14 cellular contexts compared by ENCODE assay signal in the genomic region with DNA sequence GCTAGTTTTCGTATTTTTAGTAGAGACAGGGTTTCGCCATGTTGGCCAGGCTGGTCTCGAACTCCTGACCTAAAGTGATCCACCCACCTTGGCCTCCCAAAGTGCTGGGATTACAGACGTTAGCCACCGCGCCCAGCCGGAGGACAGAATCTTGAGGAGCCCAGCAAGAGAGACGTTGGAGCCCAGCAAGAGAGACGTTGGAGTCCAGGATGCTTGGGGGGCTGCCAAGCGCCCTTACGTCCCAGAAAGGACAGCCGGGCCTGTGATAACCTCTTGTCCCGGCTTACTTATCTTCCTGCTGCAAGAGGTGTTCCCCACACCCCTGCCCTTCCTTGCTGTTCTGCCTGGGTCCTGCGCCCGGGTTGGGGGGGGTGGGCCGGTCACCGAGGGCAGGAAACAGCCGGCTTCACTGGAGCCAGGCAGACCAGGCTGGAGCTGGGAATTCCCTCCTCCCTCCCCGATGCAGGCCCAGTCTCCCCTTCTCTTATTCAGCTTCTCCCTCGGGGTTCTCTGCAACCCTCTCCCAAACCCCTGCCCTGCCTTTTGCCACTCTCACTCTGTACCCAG. TPM values are rescaled to one million over a fixed set of nuclear protein-coding genes. Genes with fewer than 3 reads are reported as not detected.
DNase-seq lines count a peak whose midpoint lies in the region; ATAC-seq, FAIRE-seq and TF ChIP-seq lines count a peak whose summit lies in the region.
"Had no signal": no experiment of that assay in that cellular context is flagged by ENCODE, and none has a peak within 500 bp of the region (broad histone marks: within the 10 kb centered on the region; RNA-seq: fewer than 3 reads in every experiment).

No MANE protein-coding gene starts in this region.

- H2AFZ ChIP-seq in SK-N-SH (ENCODE audit: low read depth) (no peak overlapping the region), HepG2 (ENCODE audit: low read length) (no peak overlapping the region)

- H3K27ac ChIP-seq in SK-N-SH (ENCODE audit: low read depth in 2 of 2, low read length in 1 of 2) (no peak overlapping the region), HepG2 (ENCODE audit: extremely low read length, insufficient read depth, low read length) (no peak overlapping the region), uterus (peak overlapping the region; percentile 92 to 96), SJCRH30 (no peak overlapping the region)
- H3K27ac ChIP-seq: 22Rv1, suprapubic skin had no signal

- no TSS peak for BruUV-seq in HepG2 (replicated peaks; lab: Mats Ljungman, UMichigan)

- POLR2A ChIA-PET in SK-N-SH (lab: Yijun Ruan, JAX) = interaction anchor here (0.6 to 1.8 kb wide), 4 partner anchors 63 to 243 kb away, joined by 3 to 8 read pairs (median 4); a partner anchor contains a TSS
- POLR2A ChIA-PET in HepG2 (lab: Yijun Ruan, JAX) = interaction anchor here (3.1 to 4.1 kb wide), 3 partner anchors 14 to 27 kb away, joined by 30 to 69 read pairs (median 38); a partner anchor contains a TSS

- H4K20me1 ChIP-seq in SK-N-SH (ENCODE audit: insufficient read depth) = peaks cover 19% of the 10 kb centered on the region
- H4K20me1 ChIP-seq in HepG2 (ENCODE audit: insufficient read depth, low read length) = peaks cover 13% of the 10 kb centered on the region; the same call in 1 of the 2 replicates

- no peak for ATAC-seq in SK-N-SH treated with all-trans-retinoic acid at 6 μM for 48 hours
- ATAC-seq in HepG2 = no peak
- ATAC-seq: activated CD4-positive, alpha-beta T cell treated with anti-CD3 and anti-CD28 coated beads for 36 hours had no signal

- H3K36me3 ChIP-seq in SK-N-SH (replicated peaks in 1 of 2; ENCODE audit: control insufficient read depth in 1 of 2, insufficient read depth in 2 of 2, low read length in 1 of 2) (no peaks in the 10 kb centered on the region), HepG2 (replicated peaks in 1 of 2; ENCODE audit: control insufficient read depth in 1 of 2, insufficient read depth in 2 of 2, low read length in 2 of 2) (no peaks in the 10 kb centered on the region; a peak in 1 of 5 replicates), uterus (no peaks in the 10 kb centered on the region), SJCRH30 (no peaks in the 10 kb centered on the region; the same call in 1 of the 2 replicates)
- H3K36me3 ChIP-seq: suprapubic skin had no signal

- in situ Hi-C loops in HepG2 (cut with HindIII; ENCODE audit: extremely low pct_ligation_motif_present, low pct_unique_long_range_greater_than_20kb) = no loop called here

- no peaks in the 10 kb centered on the region for H3K9me3 ChIP-seq in SK-N-SH
- no peaks in the 10 kb centered on the region for H3K9me3 ChIP-seq in HepG2 (ENCODE audit: low read length)
- H3K9me3 ChIP-seq in uterus = no peaks in the 10 kb centered on the region
- H3K9me3 ChIP-seq in SJCRH30 (replicated peaks) = no peaks in the 10 kb centered on the region
- H3K9me3 ChIP-seq: suprapubic skin had no signal

- no peak for TF ChIP-seq EP300 in SK-N-SH (IDR thresholded peaks at IDR 0.05; ENCODE audit: borderline replicate concordance in 1 of 2, low read depth in 1 of 2, low read length in 1 of 2)
- no peak for TF ChIP-seq EP300 in HepG2 (IDR thresholded peaks at IDR 0.05; ENCODE audit: low read depth in 2 of 2, low read length in 2 of 2)
- TF ChIP-seq EP300 in HepG2 (CRISPR knock-in tag; IDR thresholded peaks at IDR 0.05; ENCODE audit: borderline replicate concordance) = no peak

- CTCF ChIA-PET in SK-N-SH (lab: Yijun Ruan, JAX) = interaction anchor here (1.3 to 17.1 kb wide), 8 partner anchors 13 to 128 kb away, joined by 3 to 220 read pairs (median 12); a partner anchor contains a TSS
- CTCF ChIA-PET in HepG2 (lab: Yijun Ruan, JAX; ENCODE audit: low intra/inter-chr PET ratio, low total read pairs) = no interaction called here

- intact Hi-C loops in HepG2 (cut with micrococcal nuclease; ENCODE audit: unreplicated experiment) (no loop called here), uterus (cut with DNase I; ENCODE audit: low total_unique reads) (no loop called here)

- 85% methylated on average over 19 of the region's 20 CpGs for WGBS in SK-N-SH (ENCODE audit: low lambda C conversion rate)
- 72% methylated on average over 20 of the region's 20 CpGs for WGBS in HepG2 (ENCODE audit: low lambda C conversion rate)

- H3F3A ChIP-seq in SK-N-SH (replicated peaks; ENCODE audit: insufficient read depth) = peaks cover 5% of the 10 kb centered on the region

- TF ChIP-seq POLR2A in HepG2 (IDR thresholded peaks at IDR 0.05; ENCODE audit: insufficient read depth in 1 of 2, low read depth in 2 of 2, low read length in 2 of 2) = no peak
- no peak for TF ChIP-seq POLR2A in uterus (IDR thresholded peaks at IDR 0.05)

- H3K27me3 ChIP-seq in SK-N-SH (ENCODE audit: insufficient read depth) (no peaks in the 10 kb centered on the region), HepG2 (ENCODE audit: control insufficient read depth in 1 of 2, insufficient read depth in 2 of 2, low read length in 2 of 2) (no peaks in the 10 kb centered on the region; a peak in 2 of 5 replicates), uterus (no peaks in the 10 kb centered on the region), SJCRH30 (no peaks in the 10 kb centered on the region; the same call in 1 of the 2 replicates)

- DNase-seq in SK-N-SH (peak; percentile 36), HepG2 (ENCODE audit: low spot score) (no peak), uterus (peak; percentile 44 to 75), SJCRH30 (no peak), HCEC 1CT (no peak)
- DNase-seq: activated CD4-positive, alpha-beta T cell treated with anti-CD3 and anti-CD28 coated beads for 36 hours; activated naive CD8-positive, alpha-beta T cell treated with anti-CD3 and anti-CD28 coated beads, Interleukin-2, amount 10 ng/mL, durations not matched to agents 7 days and 5 days; NCI-H187 had no signal

- H3K9me2 ChIP-seq in SK-N-SH = no peaks in the 10 kb centered on the region

- H3K4me3 ChIP-seq in SK-N-SH (ENCODE audit: low read depth in 2 of 2, low read length in 1 of 2) = no peak overlapping the region
- peak overlapping the region in 1 of 3 experiments; percentile 87; a peak in 1 of 6 replicates for H3K4me3 ChIP-seq in HepG2 (replicated peaks in 1 of 3; ENCODE audit: insufficient read depth in 1 of 3, low read depth in 2 of 3, low read length in 3 of 3)
- H3K4me3 ChIP-seq in uterus = no peak overlapping the region
- no peak overlapping the region for H3K4me3 ChIP-seq in SJCRH30
- H3K4me3 ChIP-seq: suprapubic skin had no signal

- H3K9ac ChIP-seq in SK-N-SH (no peak overlapping the region), HepG2 (ENCODE audit: insufficient read depth, low read depth, low read length) (peak overlapping the region; percentile 22; the same call in 1 of the 2 replicates)

- H3K4me1 ChIP-seq in SK-N-SH (ENCODE audit: control insufficient read depth in 1 of 2, insufficient read depth in 2 of 2, low read depth in 1 of 2, low read length in 1 of 2) (peaks cover 6 to 22% of the 10 kb centered on the region in 2 experiments; a peak in 2 of 4 replicates), HepG2 (ENCODE audit: insufficient read depth, low read length) (peaks cover 76% of the 10 kb centered on the region), uterus (no peaks in the 10 kb centered on the region), SJCRH30 (0 out of 2 replicates have a peak, but pooled peaks cover 3% of the 10 kb centered on the region)

- H3K79me2 ChIP-seq in SK-N-SH (ENCODE audit: insufficient read depth) = peaks cover 28% of the 10 kb centered on the region
- H3K79me2 ChIP-seq in HepG2 (ENCODE audit: insufficient read depth, low read length) = peaks cover 30% of the 10 kb centered on the region

- TF ChIP-seq CTCF in SK-N-SH (IDR thresholded peaks at IDR 0.05) (no peak), HepG2 (CRISPR knock-in tag; IDR thresholded peaks at IDR 0.05) (no peak), uterus (IDR thresholded peaks at IDR 0.05) (no peak)

- H3K4me2 ChIP-seq in SK-N-SH = 0 out of 2 replicates have a peak overlapping the region, but pooled peaks have one; percentile 95
- H3K4me2 ChIP-seq in HepG2 (ENCODE audit: low read depth, low read length) = peak overlapping the region; percentile 75

- TF ChIP-seq RAD21 in SK-N-SH (IDR thresholded peaks at IDR 0.05; ENCODE audit: low read length) = no peak
- no peak for TF ChIP-seq RAD21 in HepG2 (CRISPR knock-in tag; IDR thresholded peaks at IDR 0.05)

- FAIRE-seq in HepG2 (lab: Jason Lieb, UNC) = no peak
- FAIRE-seq: endometrium, G401.6, RCC 7860 had no signal

RNA-seq across cellular contexts. Expression of a gene that starts 1.9 kb away (rescaled TPM):
- polyA plus RNA-seq in SK-N-SH (2012; rRNA removed) (51.1 and 64.4 TPM in 2 replicates), HepG2 (2011; rRNA removed) (61.4 and 68.6 TPM in 2 replicates)
- polyA plus RNA-seq in SK-N-SH (2012; cell fraction: cytosol; rRNA removed) = 41.3 and 47.7 TPM in 2 replicates
- 150 and 187 TPM in 2 replicates for polyA plus RNA-seq in SK-N-SH (2012; cell fraction: nucleus; rRNA removed)
- total RNA-seq in HepG2 (2016; rRNA removed; fragmentation: Illumina TruSeq; extraction: Trizol) (43.7 and 69.6 TPM in 2 replicates), uterus (100 to 1,000 TPM in 3 of 4 donors, 10 to 100 TPM in 1; 73.5 to 374 (median 163) TPM)
- 115 and 125 TPM in 2 replicates for total RNA-seq in HepG2 (2016; cell fraction: cytosol; rRNA removed; fragmentation: Illumina TruSeq; extraction: Trizol; ENCODE audit: low read depth)
- total RNA-seq in HepG2 (2016; cell fraction: insoluble cytoplasmic fraction; rRNA removed; fragmentation: Illumina TruSeq; extraction: Trizol) = 33.6 and 74.6 TPM in 2 replicates
- total RNA-seq in HepG2 (2016; cell fraction: membrane; rRNA removed; fragmentation: Illumina TruSeq; extraction: Trizol) = 93.1 and 103 TPM in 2 replicates
- total RNA-seq in HepG2 (2016; cell fraction: nucleus; rRNA removed; fragmentation: Illumina TruSeq; extraction: Trizol) = 48.0 and 55.0 TPM in 2 replicates
- 64.7 and 70.1 TPM in 2 replicates for polyA plus RNA-seq in HepG2 (2011; cell fraction: cytosol; rRNA removed)
- polyA plus RNA-seq in HepG2 (2011; cell fraction: nucleus; rRNA removed) = 67.4 and 70.1 TPM in 2 replicates
- polyA plus RNA-seq in HepG2 (2012) = 41.3 and 63.8 TPM in 2 replicates
- 21.4 and 23.9 TPM in 2 replicates for polyA plus RNA-seq in HepG2 (2016; cell fraction: cytosol; fragmentation: Illumina TruSeq; extraction: Trizol; ENCODE audit: low read depth)
- 33.0 and 43.1 TPM in 2 replicates for polyA plus RNA-seq in HepG2 (2016; cell fraction: insoluble cytoplasmic fraction; fragmentation: Illumina TruSeq; extraction: Trizol; ENCODE audit: low read depth)
- 52.7 and 65.5 TPM in 2 replicates for polyA plus RNA-seq in HepG2 (2016; cell fraction: membrane; fragmentation: Illumina TruSeq; extraction: Trizol; ENCODE audit: low read depth)
- 79.2 and 79.8 TPM in 2 replicates for polyA plus RNA-seq in HepG2 (2016; cell fraction: nucleus; fragmentation: Illumina TruSeq; extraction: Trizol; ENCODE audit: insufficient read depth, low read depth)
- polyA minus RNA-seq in HepG2 (2011; rRNA and poly(A)+ RNA removed; ENCODE audit: low replicate concordance) = 43.5 and 157 TPM in 2 replicates
- 51.4 and 51.7 TPM in 2 replicates for polyA minus RNA-seq in HepG2 (2011; cell fraction: cytosol; rRNA and poly(A)+ RNA removed)
- 43.1 and 44.5 TPM in 2 replicates for polyA minus RNA-seq in HepG2 (2011; cell fraction: nucleus; rRNA and poly(A)+ RNA removed)
- 61.7 and 62.3 TPM in 2 replicates for total RNA-seq in SJCRH30 (2014; rRNA removed; shearing (Covaris generic))

RNA-seq across cellular contexts. Expression of a gene that starts 23.3 kb away (rescaled TPM):
- polyA plus RNA-seq in SK-N-SH (2012; rRNA removed) (29.7 and 31.0 TPM in 2 replicates), HepG2 (2011; rRNA removed) (8.7 and 13.9 TPM in 2 replicates)
- polyA plus RNA-seq in SK-N-SH (2012; cell fraction: cytosol; rRNA removed) = 8.1 and 13.3 TPM in 2 replicates
- 121 and 122 TPM in 2 replicates for polyA plus RNA-seq in SK-N-SH (2012; cell fraction: nucleus; rRNA removed)
- total RNA-seq in HepG2 (2016; rRNA removed; fragmentation: Illumina TruSeq; extraction: Trizol) (5.4 and 16.6 TPM in 2 replicates), uterus (10 to 100 TPM in 3 of 4 donors, 1 to 10 TPM in 1; 9.0 to 36.9 (median 25.9) TPM)
- total RNA-seq in HepG2 (2016; cell fraction: cytosol; rRNA removed; fragmentation: Illumina TruSeq; extraction: Trizol; ENCODE audit: low read depth) = 4.7 and 5.6 TPM in 2 replicates
- 5.6 and 18.2 TPM in 2 replicates for total RNA-seq in HepG2 (2016; cell fraction: insoluble cytoplasmic fraction; rRNA removed; fragmentation: Illumina TruSeq; extraction: Trizol)
- total RNA-seq in HepG2 (2016; cell fraction: membrane; rRNA removed; fragmentation: Illumina TruSeq; extraction: Trizol) = 7.9 and 9.1 TPM in 2 replicates
- 14.7 and 18.3 TPM in 2 replicates for total RNA-seq in HepG2 (2016; cell fraction: nucleus; rRNA removed; fragmentation: Illumina TruSeq; extraction: Trizol)
- 6.6 and 7.9 TPM in 2 replicates for polyA plus RNA-seq in HepG2 (2011; cell fraction: cytosol; rRNA removed)
- 25.6 and 27.8 TPM in 2 replicates for polyA plus RNA-seq in HepG2 (2011; cell fraction: nucleus; rRNA removed)
- polyA plus RNA-seq in HepG2 (2012) = 6.2 and 8.0 TPM in 2 replicates
- polyA plus RNA-seq in HepG2 (2016; cell fraction: cytosol; fragmentation: Illumina TruSeq; extraction: Trizol; ENCODE audit: low read depth) = 1.6 and 2.0 TPM in 2 replicates
- polyA plus RNA-seq in HepG2 (2016; cell fraction: insoluble cytoplasmic fraction; fragmentation: Illumina TruSeq; extraction: Trizol; ENCODE audit: low read depth) = 4.7 and 6.3 TPM in 2 replicates
- 4.0 and 4.6 TPM in 2 replicates for polyA plus RNA-seq in HepG2 (2016; cell fraction: membrane; fragmentation: Illumina TruSeq; extraction: Trizol; ENCODE audit: low read depth)
- 31.8 and 35.4 TPM in 2 replicates for polyA plus RNA-seq in HepG2 (2016; cell fraction: nucleus; fragmentation: Illumina TruSeq; extraction: Trizol; ENCODE audit: insufficient read depth, low read depth)
- 12.3 and 25.2 TPM in 2 replicates for polyA minus RNA-seq in HepG2 (2011; rRNA and poly(A)+ RNA removed; ENCODE audit: low replicate concordance)
- 3.1 and 5.7 TPM in 2 replicates for polyA minus RNA-seq in HepG2 (2011; cell fraction: cytosol; rRNA and poly(A)+ RNA removed)
- 4.0 and 6.5 TPM in 2 replicates for polyA minus RNA-seq in HepG2 (2011; cell fraction: nucleus; rRNA and poly(A)+ RNA removed)
- total RNA-seq in SJCRH30 (2014; rRNA removed; shearing (Covaris generic)) = 12.2 and 15.0 TPM in 2 replicates

RNA-seq across cellular contexts. Expression of a gene that starts 38.0 kb away (rescaled TPM):
- polyA plus RNA-seq in SK-N-SH (2012; rRNA removed) = 6.4 and 6.5 TPM in 2 replicates
- 3.4 and 6.2 TPM in 2 replicates for polyA plus RNA-seq in SK-N-SH (2012; cell fraction: cytosol; rRNA removed)
- polyA plus RNA-seq in SK-N-SH (2012; cell fraction: nucleus; rRNA removed) = 19.7 and 20.9 TPM in 2 replicates
- 0.38 TPM in 1 of 2 replicates, not detected in the other for total RNA-seq in HepG2 (2016; rRNA removed; fragmentation: Illumina TruSeq; extraction: Trizol)
- 0.61 and 0.71 TPM in 2 replicates for total RNA-seq in HepG2 (2016; cell fraction: cytosol; rRNA removed; fragmentation: Illumina TruSeq; extraction: Trizol; ENCODE audit: low read depth)
- 0.22 and 0.35 TPM in 2 replicates for total RNA-seq in HepG2 (2016; cell fraction: insoluble cytoplasmic fraction; rRNA removed; fragmentation: Illumina TruSeq; extraction: Trizol)
- 0.15 and 0.41 TPM in 2 replicates for total RNA-seq in HepG2 (2016; cell fraction: membrane; rRNA removed; fragmentation: Illumina TruSeq; extraction: Trizol)
- 0.41 and 0.65 TPM in 2 replicates for total RNA-seq in HepG2 (2016; cell fraction: nucleus; rRNA removed; fragmentation: Illumina TruSeq; extraction: Trizol)
- polyA plus RNA-seq in HepG2 (2011; rRNA removed) = 0.30 and 0.34 TPM in 2 replicates
- polyA plus RNA-seq in HepG2 (2011; cell fraction: cytosol; rRNA removed) = 0.13 and 0.21 TPM in 2 replicates
- polyA plus RNA-seq in HepG2 (2011; cell fraction: nucleus; rRNA removed) = 0.99 and 1.1 TPM in 2 replicates
- 0.24 and 0.55 TPM in 2 replicates for polyA plus RNA-seq in HepG2 (2012)
- 0.20 and 0.31 TPM in 2 replicates for polyA plus RNA-seq in HepG2 (2016; cell fraction: cytosol; fragmentation: Illumina TruSeq; extraction: Trizol; ENCODE audit: low read depth)
- polyA plus RNA-seq in HepG2 (2016; cell fraction: insoluble cytoplasmic fraction; fragmentation: Illumina TruSeq; extraction: Trizol; ENCODE audit: low read depth) = 0.19 and 0.32 TPM in 2 replicates
- 0.09 and 0.10 TPM in 2 replicates for polyA plus RNA-seq in HepG2 (2016; cell fraction: membrane; fragmentation: Illumina TruSeq; extraction: Trizol; ENCODE audit: low read depth)
- 1.4 and 2.7 TPM in 2 replicates for polyA plus RNA-seq in HepG2 (2016; cell fraction: nucleus; fragmentation: Illumina TruSeq; extraction: Trizol; ENCODE audit: insufficient read depth, low read depth)
- 0.32 and 43.8 TPM in 2 replicates for polyA minus RNA-seq in HepG2 (2011; rRNA and poly(A)+ RNA removed; ENCODE audit: low replicate concordance)
- 0.53 and 0.69 TPM in 2 replicates for polyA minus RNA-seq in HepG2 (2011; cell fraction: cytosol; rRNA and poly(A)+ RNA removed)
- 0.62 and 0.90 TPM in 2 replicates for polyA minus RNA-seq in HepG2 (2011; cell fraction: nucleus; rRNA and poly(A)+ RNA removed)
- 100 to 1,000 TPM in 1 of 4 donors, 10 to 100 TPM in 3; 26.2 to 105 (median 61.6) TPM for total RNA-seq in uterus
- 42.1 and 49.3 TPM in 2 replicates for total RNA-seq in SJCRH30 (2014; rRNA removed; shearing (Covaris generic))

RNA-seq across cellular contexts. Expression of a gene that starts 45.7 kb away (rescaled TPM):
- polyA plus RNA-seq in SK-N-SH (2012; rRNA removed) (76.5 and 92.7 TPM in 2 replicates), HepG2 (2011; rRNA removed) (26.2 and 30.4 TPM in 2 replicates)
- 35.5 and 44.4 TPM in 2 replicates for polyA plus RNA-seq in SK-N-SH (2012; cell fraction: cytosol; rRNA removed)
- polyA plus RNA-seq in SK-N-SH (2012; cell fraction: nucleus; rRNA removed) = 460 and 556 TPM in 2 replicates
- total RNA-seq in HepG2 (2016; rRNA removed; fragmentation: Illumina TruSeq; extraction: Trizol) (79.1 and 106 TPM in 2 replicates), uterus (100 to 1,000 TPM in 1 of 4 donors, 10 to 100 TPM in 3; 17.1 to 185 (median 41.1) TPM)
- 11.8 and 17.5 TPM in 2 replicates for total RNA-seq in HepG2 (2016; cell fraction: cytosol; rRNA removed; fragmentation: Illumina TruSeq; extraction: Trizol; ENCODE audit: low read depth)
- total RNA-seq in HepG2 (2016; cell fraction: insoluble cytoplasmic fraction; rRNA removed; fragmentation: Illumina TruSeq; extraction: Trizol) = 56.7 and 113 TPM in 2 replicates
- 21.7 and 29.6 TPM in 2 replicates for total RNA-seq in HepG2 (2016; cell fraction: membrane; rRNA removed; fragmentation: Illumina TruSeq; extraction: Trizol)
- 78.9 and 79.0 TPM in 2 replicates for total RNA-seq in HepG2 (2016; cell fraction: nucleus; rRNA removed; fragmentation: Illumina TruSeq; extraction: Trizol)
- 9.4 and 12.5 TPM in 2 replicates for polyA plus RNA-seq in HepG2 (2011; cell fraction: cytosol; rRNA removed)
- polyA plus RNA-seq in HepG2 (2011; cell fraction: nucleus; rRNA removed) = 220 and 271 TPM in 2 replicates
- 52.9 and 58.7 TPM in 2 replicates for polyA plus RNA-seq in HepG2 (2012)
- 12.1 and 13.2 TPM in 2 replicates for polyA plus RNA-seq in HepG2 (2016; cell fraction: cytosol; fragmentation: Illumina TruSeq; extraction: Trizol; ENCODE audit: low read depth)
- polyA plus RNA-seq in HepG2 (2016; cell fraction: insoluble cytoplasmic fraction; fragmentation: Illumina TruSeq; extraction: Trizol; ENCODE audit: low read depth) = 72.8 and 96.9 TPM in 2 replicates
- polyA plus RNA-seq in HepG2 (2016; cell fraction: membrane; fragmentation: Illumina TruSeq; extraction: Trizol; ENCODE audit: low read depth) = 17.7 and 23.3 TPM in 2 replicates
- polyA plus RNA-seq in HepG2 (2016; cell fraction: nucleus; fragmentation: Illumina TruSeq; extraction: Trizol; ENCODE audit: insufficient read depth, low read depth) = 226 and 281 TPM in 2 replicates
- polyA minus RNA-seq in HepG2 (2011; rRNA and poly(A)+ RNA removed; ENCODE audit: low replicate concordance) = 23.1 and 63.7 TPM in 2 replicates
- polyA minus RNA-seq in HepG2 (2011; cell fraction: cytosol; rRNA and poly(A)+ RNA removed) = 17.7 and 23.7 TPM in 2 replicates
- polyA minus RNA-seq in HepG2 (2011; cell fraction: nucleus; rRNA and poly(A)+ RNA removed) = 55.4 and 59.5 TPM in 2 replicates
- 140 and 156 TPM in 2 replicates for total RNA-seq in SJCRH30 (2014; rRNA removed; shearing (Covaris generic))

Comparison
In these comparisons a context has a peak if more than half of its experiments do, and no peak if none do; other contexts are left out.
1. DNase-seq: peak in SK-N-SH (single experiment) and uterus (2 of 2); none in HepG2 (single experiment), SJCRH30 (0 of 2) and HCEC 1CT (single experiment).
2. H3K27ac ChIP-seq: peak in uterus (2 of 2); none in SK-N-SH (0 of 2), HepG2 (single experiment) and SJCRH30 (single experiment).
3. RNA of a gene that starts 38.0 kb away (total RNA-seq): 26.2 to 105 TPM in uterus and 42.1 to 49.3 TPM in SJCRH30; 0.15 to 0.71 TPM in HepG2; every median in the first group is over 10 times any median in the second.